ENCODE assay signal across 3 cellular contexts in the genomic region with DNA sequence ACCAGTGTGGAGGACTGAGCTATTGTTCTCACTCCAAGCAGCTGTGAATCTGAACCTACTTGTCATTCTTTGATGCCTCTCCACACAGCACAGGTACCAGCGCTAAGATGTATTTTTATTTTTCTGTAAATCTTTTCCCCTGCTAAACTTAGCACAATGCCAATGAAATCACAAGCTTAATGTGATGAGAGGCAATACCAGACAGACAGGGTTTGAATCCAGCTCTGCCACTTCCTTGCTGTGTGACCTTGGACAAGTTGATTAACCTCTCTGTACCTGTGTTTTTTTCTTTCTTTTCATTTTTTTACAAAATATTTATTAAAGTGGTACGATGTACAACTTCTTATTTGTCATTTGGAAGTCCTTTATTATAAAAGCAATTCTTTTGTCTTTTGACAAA.
TF ChIP-seq lines count a peak whose summit lies in the region.

No MANE protein-coding gene starts in this region.

TF ChIP-seq in GM23338, 12 proteins besides CTCF, POLR2A, EP300 and RAD21 (continues in another document):
- TF ChIP-seq EZH2phosphoT487 (IDR thresholded peaks at IDR 0.05; ENCODE audit: unreplicated experiment) = no peak
- TF ChIP-seq EZH2 (IDR thresholded peaks at IDR 0.05; ENCODE audit: low read depth, unreplicated experiment) = no peak
- TF ChIP-seq CREB1 (CRISPR knock-in tag; IDR thresholded peaks at IDR 0.05; ENCODE audit: low read depth) = no peak
- TF ChIP-seq, protein P1, sequence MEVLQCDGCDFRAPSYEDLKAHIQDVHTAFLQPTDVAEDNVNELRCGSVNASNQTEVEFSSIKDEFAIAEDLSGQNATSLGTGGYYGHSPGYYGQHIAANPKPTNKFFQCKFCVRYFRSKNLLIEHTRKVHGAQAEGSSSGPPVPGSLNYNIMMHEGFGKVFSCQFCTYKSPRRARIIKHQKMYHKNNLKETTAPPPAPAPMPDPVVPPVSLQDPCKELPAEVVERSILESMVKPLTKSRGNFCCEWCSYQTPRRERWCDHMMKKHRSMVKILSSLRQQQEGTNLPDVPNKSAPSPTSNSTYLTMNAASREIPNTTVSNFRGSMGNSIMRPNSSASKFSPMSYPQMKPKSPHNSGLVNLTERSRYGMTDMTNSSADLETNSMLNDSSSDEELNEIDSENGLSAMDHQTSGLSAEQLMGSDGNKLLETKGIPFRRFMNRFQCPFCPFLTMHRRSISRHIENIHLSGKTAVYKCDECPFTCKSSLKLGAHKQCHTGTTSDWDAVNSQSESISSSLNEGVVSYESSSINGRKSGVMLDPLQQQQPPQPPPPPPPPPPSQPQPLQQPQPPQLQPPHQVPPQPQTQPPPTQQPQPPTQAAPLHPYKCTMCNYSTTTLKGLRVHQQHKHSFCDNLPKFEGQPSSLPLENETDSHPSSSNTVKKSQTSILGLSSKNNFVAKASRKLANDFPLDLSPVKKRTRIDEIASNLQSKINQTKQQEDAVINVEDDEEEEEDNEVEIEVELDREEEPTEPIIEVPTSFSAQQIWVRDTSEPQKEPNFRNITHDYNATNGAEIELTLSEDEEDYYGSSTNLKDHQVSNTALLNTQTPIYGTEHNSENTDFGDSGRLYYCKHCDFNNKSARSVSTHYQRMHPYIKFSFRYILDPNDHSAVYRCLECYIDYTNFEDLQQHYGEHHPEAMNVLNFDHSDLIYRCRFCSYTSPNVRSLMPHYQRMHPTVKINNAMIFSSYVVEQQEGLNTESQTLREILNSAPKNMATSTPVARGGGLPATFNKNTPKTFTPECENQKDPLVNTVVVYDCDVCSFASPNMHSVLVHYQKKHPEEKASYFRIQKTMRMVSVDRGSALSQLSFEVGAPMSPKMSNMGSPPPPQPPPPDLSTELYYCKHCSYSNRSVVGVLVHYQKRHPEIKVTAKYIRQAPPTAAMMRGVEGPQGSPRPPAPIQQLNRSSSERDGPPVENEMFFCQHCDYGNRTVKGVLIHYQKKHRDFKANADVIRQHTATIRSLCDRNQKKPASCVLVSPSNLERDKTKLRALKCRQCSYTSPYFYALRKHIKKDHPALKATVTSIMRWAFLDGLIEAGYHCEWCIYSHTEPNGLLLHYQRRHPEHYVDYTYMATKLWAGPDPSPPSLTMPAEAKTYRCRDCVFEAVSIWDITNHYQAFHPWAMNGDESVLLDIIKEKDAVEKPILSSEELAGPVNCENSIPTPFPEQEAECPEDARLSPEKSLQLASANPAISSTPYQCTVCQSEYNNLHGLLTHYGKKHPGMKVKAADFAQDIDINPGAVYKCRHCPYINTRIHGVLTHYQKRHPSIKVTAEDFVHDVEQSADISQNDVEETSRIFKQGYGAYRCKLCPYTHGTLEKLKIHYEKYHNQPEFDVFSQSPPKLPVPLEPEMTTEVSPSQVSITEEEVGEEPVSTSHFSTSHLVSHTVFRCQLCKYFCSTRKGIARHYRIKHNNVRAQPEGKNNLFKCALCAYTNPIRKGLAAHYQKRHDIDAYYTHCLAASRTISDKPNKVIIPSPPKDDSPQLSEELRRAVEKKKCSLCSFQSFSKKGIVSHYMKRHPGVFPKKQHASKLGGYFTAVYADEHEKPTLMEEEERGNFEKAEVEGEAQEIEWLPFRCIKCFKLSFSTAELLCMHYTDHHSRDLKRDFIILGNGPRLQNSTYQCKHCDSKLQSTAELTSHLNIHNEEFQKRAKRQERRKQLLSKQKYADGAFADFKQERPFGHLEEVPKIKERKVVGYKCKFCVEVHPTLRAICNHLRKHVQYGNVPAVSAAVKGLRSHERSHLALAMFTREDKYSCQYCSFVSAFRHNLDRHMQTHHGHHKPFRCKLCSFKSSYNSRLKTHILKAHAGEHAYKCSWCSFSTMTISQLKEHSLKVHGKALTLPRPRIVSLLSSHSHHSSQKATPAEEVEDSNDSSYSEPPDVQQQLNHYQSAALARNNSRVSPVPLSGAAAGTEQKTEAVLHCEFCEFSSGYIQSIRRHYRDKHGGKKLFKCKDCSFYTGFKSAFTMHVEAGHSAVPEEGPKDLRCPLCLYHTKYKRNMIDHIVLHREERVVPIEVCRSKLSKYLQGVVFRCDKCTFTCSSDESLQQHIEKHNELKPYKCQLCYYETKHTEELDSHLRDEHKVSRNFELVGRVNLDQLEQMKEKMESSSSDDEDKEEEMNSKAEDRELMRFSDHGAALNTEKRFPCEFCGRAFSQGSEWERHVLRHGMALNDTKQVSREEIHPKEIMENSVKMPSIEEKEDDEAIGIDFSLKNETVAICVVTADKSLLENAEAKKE (CRISPR knock-in tag; IDR thresholded peaks at IDR 0.05) = no peak

TF ChIP-seq in IMR-90, 13 proteins besides CTCF, POLR2A, EP300 and RAD21:
- TF ChIP-seq MXI1 (IDR thresholded peaks at IDR 0.05; ENCODE audit: borderline replicate concordance, low read depth, low read length) = no peak
- TF ChIP-seq FOS (IDR thresholded peaks at IDR 0.05; ENCODE audit: low read depth, low read length) = no peak
- TF ChIP-seq ELK1 (IDR thresholded peaks at IDR 0.05; ENCODE audit: borderline replicate concordance, low read depth, low read length) = no peak
- TF ChIP-seq RCOR1 (IDR thresholded peaks at IDR 0.05; ENCODE audit: insufficient replicate concordance, low read length) = no peak
- TF ChIP-seq CEBPB (IDR thresholded peaks at IDR 0.05; ENCODE audit: low read depth, low read length) = no peak
- TF ChIP-seq SMC3 (IDR thresholded peaks at IDR 0.05; ENCODE audit: low read depth, low read length) = no peak
- TF ChIP-seq MAFK (IDR thresholded peaks at IDR 0.05; ENCODE audit: low read depth, low read length) = no peak
- no peak for TF ChIP-seq CHD1 (IDR thresholded peaks at IDR 0.05; ENCODE audit: low read depth, low read length)
- no peak for TF ChIP-seq USF2 (IDR thresholded peaks at IDR 0.05; ENCODE audit: low read depth, low read length)
- no peak for TF ChIP-seq RFX5 (IDR thresholded peaks at IDR 0.05; ENCODE audit: low read depth, low read length)
- TF ChIP-seq MAZ (IDR thresholded peaks at IDR 0.05; ENCODE audit: borderline replicate concordance, low read depth, low read length) = no peak
- TF ChIP-seq BHLHE40 (IDR thresholded peaks at IDR 0.05; ENCODE audit: low read depth, low read length) = no peak
- no peak for TF ChIP-seq NFE2L2 (IDR thresholded peaks at IDR 0.05; ENCODE audit: low read depth, low read length)

TF ChIP-seq in H1, 55 proteins besides CTCF, POLR2A, EP300 and RAD21:
- TF ChIP-seq NANOG (IDR thresholded peaks at IDR 0.05; ENCODE audit: insufficient read depth, low read depth, low read length, poor library complexity, severe bottlenecking) = no peak
- TF ChIP-seq JUND (IDR thresholded peaks at IDR 0.05; ENCODE audit: low read length) = no peak
- peak; percentile 73 for TF ChIP-seq KDM1A (IDR thresholded peaks at IDR 0.05; ENCODE audit: borderline replicate concordance, low read length)
- peak in 1 of 2 experiments; percentile 72; a peak in 1 of 4 replicates for TF ChIP-seq HDAC2 (IDR thresholded peaks at IDR 0.05; ENCODE audit: borderline replicate concordance in 1 of 2, low read depth in 2 of 2, low read length in 2 of 2)
- TF ChIP-seq ATF3 (IDR thresholded peaks at IDR 0.05; ENCODE audit: insufficient read depth, low read depth, low read length) = no peak
- TF ChIP-seq TEAD4 (IDR thresholded peaks at IDR 0.05; ENCODE audit: low read depth, low read length) = no peak
